ENCODE assay signal across 8 cellular contexts in genomic region chr7:5528815-5529442, GRCh38. TPM values are rescaled to one million over a fixed set of nuclear protein-coding genes. Genes with fewer than 3 reads are reported as not detected.
DNase-seq lines count a peak whose midpoint lies in the region; ATAC-seq and TF ChIP-seq lines count a peak whose summit lies in the region.

No MANE protein-coding gene starts in this region.

- H3K9me3 ChIP-seq in mammary epithelial cell (replicated peaks; ENCODE audit: insufficient read depth, low read length) = no peaks in the 10 kb centered on the region
- no peaks in the 10 kb centered on the region for H3K9me3 ChIP-seq in mesodermal cell (ENCODE audit: control insufficient read depth, low read length)

- DNase-seq in left cardiac atrium = peak; percentile 31
- DNase-seq in left ventricle myocardium superior = no peak
- DNase-seq in mammary epithelial cell = no peak
- no peak for DNase-seq in MV-4-11 (lab: John Stamatoyannopoulos, UW)
- DNase-seq in glomerular visceral epithelial cell (ENCODE audit: extremely low spot score) = no peak

- no peak overlapping the region for H2AFZ ChIP-seq in mammary epithelial cell (ENCODE audit: low read depth, low read length)

- H3K79me2 ChIP-seq in mammary epithelial cell (ENCODE audit: insufficient read depth, low read length) = peaks cover 56% of the 10 kb centered on the region

- no peaks in the 10 kb centered on the region for H3K27me3 ChIP-seq in mammary epithelial cell (ENCODE audit: insufficient read depth, low read length)

- H3K27ac ChIP-seq in mammary epithelial cell (ENCODE audit: insufficient read depth, low read depth, low read length) (peak overlapping the region; percentile 51), mesodermal cell (ENCODE audit: low read depth, low read length, severe bottlenecking) (peak overlapping the region; percentile 99)

- dilution Hi-C loops in mammary epithelial cell (cut with HindIII; ENCODE audit: low sequenced_read_pairs) = no loop called here

- CTCF ChIA-PET in mammary epithelial cell (lab: Charles Lee; ENCODE audit: low non-redundant PET) = no interaction called here

- in situ Hi-C loops in mammary epithelial cell (cut with MboI; ENCODE audit: low sequenced_read_pairs in 2 of 2) = no loop called here

- peaks cover 15% of the 10 kb centered on the region for H4K20me1 ChIP-seq in mammary epithelial cell (ENCODE audit: insufficient read depth, low read length)

- H3K4me2 ChIP-seq in mammary epithelial cell (ENCODE audit: insufficient read depth, low read depth, low read length) = peak overlapping the region; percentile 82

- intact Hi-C loops in left cardiac atrium (cut with DNase I) = no loop called here
- intact Hi-C loops in left ventricle myocardium superior (cut with micrococcal nuclease) = no loop called here
- intact Hi-C loops in mammary epithelial cell (cut with micrococcal nuclease) = no loop called here

- WGBS in mammary epithelial cell (ENCODE audit: low coverage, missing lambda C conversion rate) = under 1% methylated on average over 11 of the region's 23 CpGs
- WGBS in mesodermal cell (ENCODE audit: insufficient coverage in 2 of 2), 2 experiments = 4 to 6% methylated on average over 19 to 22 of the region's 23 CpGs

- H3K4me1 ChIP-seq in mammary epithelial cell (ENCODE audit: insufficient read depth, low read length) (peaks cover 35% of the 10 kb centered on the region), mesodermal cell (ENCODE audit: control insufficient read depth, insufficient read depth, low read length, poor library complexity, severe bottlenecking) (peaks cover 24% of the 10 kb centered on the region)

- H3K36me3 ChIP-seq in mammary epithelial cell (ENCODE audit: insufficient read depth, low read length) (peaks cover 21% of the 10 kb centered on the region), mesodermal cell (ENCODE audit: control insufficient read depth, insufficient read depth, low read length) (peaks cover 49% of the 10 kb centered on the region)

- H3K9ac ChIP-seq in mammary epithelial cell (ENCODE audit: insufficient read depth, low read length) = peak overlapping the region; percentile 80

- peak overlapping the region; percentile 71 to 92 (median 88) for H3K4me3 ChIP-seq in mammary epithelial cell (replicated peaks in 1 of 3; ENCODE audit: insufficient read depth in 1 of 3, low read depth in 2 of 3, low read length in 3 of 3)
- H3K4me3 ChIP-seq in mesodermal cell (ENCODE audit: extremely low read depth, insufficient read depth, low read length, poor library complexity, severe bottlenecking) = peak overlapping the region; percentile 87

- no peak for ATAC-seq in left cardiac atrium
- ATAC-seq in left ventricle myocardium superior = no peak
- ATAC-seq in GM21381 (IDR thresholded peaks at IDR 0.05; ENCODE audit: unreplicated experiment) = no peak
- no peak for ATAC-seq in GM21737 (IDR thresholded peaks at IDR 0.05; ENCODE audit: unreplicated experiment)

- BruUV-seq in mammary epithelial cell (replicated peaks; lab: Mats Ljungman, UMichigan) = no TSS peak

- TF ChIP-seq CTCF in mammary epithelial cell (conservative IDR thresholded peaks at IDR 0.05 in 1 of 2, IDR thresholded peaks at IDR 0.05 in 1 of 2; ENCODE audit: extremely low read depth in 1 of 2, insufficient read depth in 1 of 2, low read depth in 1 of 2, low read length in 2 of 2) = no peak

RNA-seq across cellular contexts. Expression of gene ACTB, which starts 1.5 kb away (rescaled TPM):
- 1,000 to 10,000 TPM; 1,457 to 2,033 TPM for total RNA-seq in left cardiac atrium
- 724 TPM for total RNA-seq in left ventricle myocardium superior
- total RNA-seq in mammary epithelial cell = 1,000 to 10,000 TPM; 6,894 to 7,221 TPM
- polyA plus RNA-seq in mammary epithelial cell = 6,356 TPM
- polyA minus RNA-seq in mammary epithelial cell = 14,859 TPM
- polyA plus RNA-seq in mesodermal cell (2013, experiment 1 of 2) = 3,902 TPM
- polyA plus RNA-seq in mesodermal cell (2013, experiment 2 of 2) = 3,238 TPM

RNA-seq across cellular contexts. Expression of gene FBXL18, which starts 15.3 kb away (rescaled TPM):
- total RNA-seq in left cardiac atrium (1 to 10 TPM; 5.6 to 5.9 TPM), left ventricle myocardium superior (6.7 TPM), mammary epithelial cell (10 to 100 TPM; 16.5 to 24.8 TPM)
- polyA plus RNA-seq in mammary epithelial cell = 11.4 TPM
- polyA minus RNA-seq in mammary epithelial cell = 15.5 TPM
- polyA plus RNA-seq in mesodermal cell (2013, experiment 1 of 2) = 6.0 TPM
- 4.9 TPM for polyA plus RNA-seq in mesodermal cell (2013, experiment 2 of 2)
